ENCODE assay signal across 1 cellular context in the genomic region with DNA sequence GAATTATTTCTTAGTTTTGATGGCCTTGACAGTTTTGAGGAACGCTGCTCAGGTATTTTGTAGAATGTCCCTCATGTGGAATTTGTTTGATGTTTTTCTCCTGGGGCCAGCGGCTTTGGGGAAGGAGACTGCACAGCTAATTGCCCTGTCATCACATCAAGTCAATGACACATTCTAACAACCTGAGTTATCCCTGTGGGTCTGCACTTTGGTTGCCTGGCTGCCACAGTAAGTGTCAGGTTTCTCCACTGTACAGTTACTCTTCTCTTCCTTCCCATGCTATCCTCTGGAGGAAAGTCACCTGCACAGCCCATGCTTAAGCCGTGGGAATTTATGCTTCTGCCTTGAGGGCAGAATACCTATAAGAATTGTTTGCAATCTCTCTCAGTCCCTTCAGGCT.
TF ChIP-seq lines count a peak whose summit lies in the region.

No MANE protein-coding gene starts in this region.

TF ChIP-seq in H1, 55 proteins besides CTCF, POLR2A, EP300 and RAD21 (continued from another document):
- TF ChIP-seq, protein P1, sequence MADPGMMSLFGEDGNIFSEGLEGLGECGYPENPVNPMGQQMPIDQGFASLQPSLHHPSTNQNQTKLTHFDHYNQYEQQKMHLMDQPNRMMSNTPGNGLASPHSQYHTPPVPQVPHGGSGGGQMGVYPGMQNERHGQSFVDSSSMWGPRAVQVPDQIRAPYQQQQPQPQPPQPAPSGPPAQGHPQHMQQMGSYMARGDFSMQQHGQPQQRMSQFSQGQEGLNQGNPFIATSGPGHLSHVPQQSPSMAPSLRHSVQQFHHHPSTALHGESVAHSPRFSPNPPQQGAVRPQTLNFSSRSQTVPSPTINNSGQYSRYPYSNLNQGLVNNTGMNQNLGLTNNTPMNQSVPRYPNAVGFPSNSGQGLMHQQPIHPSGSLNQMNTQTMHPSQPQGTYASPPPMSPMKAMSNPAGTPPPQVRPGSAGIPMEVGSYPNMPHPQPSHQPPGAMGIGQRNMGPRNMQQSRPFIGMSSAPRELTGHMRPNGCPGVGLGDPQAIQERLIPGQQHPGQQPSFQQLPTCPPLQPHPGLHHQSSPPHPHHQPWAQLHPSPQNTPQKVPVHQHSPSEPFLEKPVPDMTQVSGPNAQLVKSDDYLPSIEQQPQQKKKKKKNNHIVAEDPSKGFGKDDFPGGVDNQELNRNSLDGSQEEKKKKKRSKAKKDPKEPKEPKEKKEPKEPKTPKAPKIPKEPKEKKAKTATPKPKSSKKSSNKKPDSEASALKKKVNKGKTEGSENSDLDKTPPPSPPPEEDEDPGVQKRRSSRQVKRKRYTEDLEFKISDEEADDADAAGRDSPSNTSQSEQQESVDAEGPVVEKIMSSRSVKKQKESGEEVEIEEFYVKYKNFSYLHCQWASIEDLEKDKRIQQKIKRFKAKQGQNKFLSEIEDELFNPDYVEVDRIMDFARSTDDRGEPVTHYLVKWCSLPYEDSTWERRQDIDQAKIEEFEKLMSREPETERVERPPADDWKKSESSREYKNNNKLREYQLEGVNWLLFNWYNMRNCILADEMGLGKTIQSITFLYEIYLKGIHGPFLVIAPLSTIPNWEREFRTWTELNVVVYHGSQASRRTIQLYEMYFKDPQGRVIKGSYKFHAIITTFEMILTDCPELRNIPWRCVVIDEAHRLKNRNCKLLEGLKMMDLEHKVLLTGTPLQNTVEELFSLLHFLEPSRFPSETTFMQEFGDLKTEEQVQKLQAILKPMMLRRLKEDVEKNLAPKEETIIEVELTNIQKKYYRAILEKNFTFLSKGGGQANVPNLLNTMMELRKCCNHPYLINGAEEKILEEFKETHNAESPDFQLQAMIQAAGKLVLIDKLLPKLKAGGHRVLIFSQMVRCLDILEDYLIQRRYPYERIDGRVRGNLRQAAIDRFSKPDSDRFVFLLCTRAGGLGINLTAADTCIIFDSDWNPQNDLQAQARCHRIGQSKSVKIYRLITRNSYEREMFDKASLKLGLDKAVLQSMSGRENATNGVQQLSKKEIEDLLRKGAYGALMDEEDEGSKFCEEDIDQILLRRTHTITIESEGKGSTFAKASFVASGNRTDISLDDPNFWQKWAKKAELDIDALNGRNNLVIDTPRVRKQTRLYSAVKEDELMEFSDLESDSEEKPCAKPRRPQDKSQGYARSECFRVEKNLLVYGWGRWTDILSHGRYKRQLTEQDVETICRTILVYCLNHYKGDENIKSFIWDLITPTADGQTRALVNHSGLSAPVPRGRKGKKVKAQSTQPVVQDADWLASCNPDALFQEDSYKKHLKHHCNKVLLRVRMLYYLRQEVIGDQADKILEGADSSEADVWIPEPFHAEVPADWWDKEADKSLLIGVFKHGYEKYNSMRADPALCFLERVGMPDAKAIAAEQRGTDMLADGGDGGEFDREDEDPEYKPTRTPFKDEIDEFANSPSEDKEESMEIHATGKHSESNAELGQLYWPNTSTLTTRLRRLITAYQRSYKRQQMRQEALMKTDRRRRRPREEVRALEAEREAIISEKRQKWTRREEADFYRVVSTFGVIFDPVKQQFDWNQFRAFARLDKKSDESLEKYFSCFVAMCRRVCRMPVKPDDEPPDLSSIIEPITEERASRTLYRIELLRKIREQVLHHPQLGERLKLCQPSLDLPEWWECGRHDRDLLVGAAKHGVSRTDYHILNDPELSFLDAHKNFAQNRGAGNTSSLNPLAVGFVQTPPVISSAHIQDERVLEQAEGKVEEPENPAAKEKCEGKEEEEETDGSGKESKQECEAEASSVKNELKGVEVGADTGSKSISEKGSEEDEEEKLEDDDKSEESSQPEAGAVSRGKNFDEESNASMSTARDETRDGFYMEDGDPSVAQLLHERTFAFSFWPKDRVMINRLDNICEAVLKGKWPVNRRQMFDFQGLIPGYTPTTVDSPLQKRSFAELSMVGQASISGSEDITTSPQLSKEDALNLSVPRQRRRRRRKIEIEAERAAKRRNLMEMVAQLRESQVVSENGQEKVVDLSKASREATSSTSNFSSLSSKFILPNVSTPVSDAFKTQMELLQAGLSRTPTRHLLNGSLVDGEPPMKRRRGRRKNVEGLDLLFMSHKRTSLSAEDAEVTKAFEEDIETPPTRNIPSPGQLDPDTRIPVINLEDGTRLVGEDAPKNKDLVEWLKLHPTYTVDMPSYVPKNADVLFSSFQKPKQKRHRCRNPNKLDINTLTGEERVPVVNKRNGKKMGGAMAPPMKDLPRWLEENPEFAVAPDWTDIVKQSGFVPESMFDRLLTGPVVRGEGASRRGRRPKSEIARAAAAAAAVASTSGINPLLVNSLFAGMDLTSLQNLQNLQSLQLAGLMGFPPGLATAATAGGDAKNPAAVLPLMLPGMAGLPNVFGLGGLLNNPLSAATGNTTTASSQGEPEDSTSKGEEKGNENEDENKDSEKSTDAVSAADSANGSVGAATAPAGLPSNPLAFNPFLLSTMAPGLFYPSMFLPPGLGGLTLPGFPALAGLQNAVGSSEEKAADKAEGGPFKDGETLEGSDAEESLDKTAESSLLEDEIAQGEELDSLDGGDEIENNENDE (IDR thresholded peaks at IDR 0.05; ENCODE audit: insufficient replicate concordance, low read length) = no peak
- TF ChIP-seq CHD2 (IDR thresholded peaks at IDR 0.05; ENCODE audit: low read length) (no peak), SIX5 (IDR thresholded peaks at IDR 0.05; ENCODE audit: low read depth, low read length) (no peak), ZNF274 (IDR thresholded peaks at IDR 0.05; ENCODE audit: borderline replicate concordance, extremely low read depth, low read length) (no peak), TEAD4 (IDR thresholded peaks at IDR 0.05; ENCODE audit: low read depth, low read length) (no peak), KDM4A (IDR thresholded peaks at IDR 0.05; ENCODE audit: low read depth, low read length, severe bottlenecking) (no peak), EGR1 (IDR thresholded peaks at IDR 0.05; ENCODE audit: borderline replicate concordance, low read depth, low read length) (no peak), KDM1A (IDR thresholded peaks at IDR 0.05; ENCODE audit: borderline replicate concordance, low read length) (no peak), RFX5 (IDR thresholded peaks at IDR 0.05; ENCODE audit: borderline replicate concordance, low read depth, low read length) (no peak), FOSL1 (IDR thresholded peaks at IDR 0.05; ENCODE audit: insufficient read depth, low read depth, low read length) (no peak), CEBPB (IDR thresholded peaks at IDR 0.05; ENCODE audit: low read depth, low read length) (no peak), CBX8 (IDR thresholded peaks at IDR 0.05; ENCODE audit: borderline replicate concordance, low read depth, low read length) (no peak), CREB1 (IDR thresholded peaks at IDR 0.05) (no peak), CTBP2 (IDR thresholded peaks at IDR 0.05; ENCODE audit: borderline replicate concordance, insufficient read depth, insufficient read length, low read length) (no peak)
- TF ChIP-seq, protein P2, sequence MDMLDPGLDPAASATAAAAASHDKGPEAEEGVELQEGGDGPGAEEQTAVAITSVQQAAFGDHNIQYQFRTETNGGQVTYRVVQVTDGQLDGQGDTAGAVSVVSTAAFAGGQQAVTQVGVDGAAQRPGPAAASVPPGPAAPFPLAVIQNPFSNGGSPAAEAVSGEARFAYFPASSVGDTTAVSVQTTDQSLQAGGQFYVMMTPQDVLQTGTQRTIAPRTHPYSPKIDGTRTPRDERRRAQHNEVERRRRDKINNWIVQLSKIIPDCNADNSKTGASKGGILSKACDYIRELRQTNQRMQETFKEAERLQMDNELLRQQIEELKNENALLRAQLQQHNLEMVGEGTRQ (IDR thresholded peaks at IDR 0.05; ENCODE audit: low read length) = no peak
- TF ChIP-seq, protein P3, sequence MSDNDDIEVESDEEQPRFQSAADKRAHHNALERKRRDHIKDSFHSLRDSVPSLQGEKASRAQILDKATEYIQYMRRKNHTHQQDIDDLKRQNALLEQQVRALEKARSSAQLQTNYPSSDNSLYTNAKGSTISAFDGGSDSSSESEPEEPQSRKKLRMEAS (IDR thresholded peaks at IDR 0.05) = no peak
TF ChIP-seq in H1: peak in this region for 0.
